In the genomic region with DNA sequence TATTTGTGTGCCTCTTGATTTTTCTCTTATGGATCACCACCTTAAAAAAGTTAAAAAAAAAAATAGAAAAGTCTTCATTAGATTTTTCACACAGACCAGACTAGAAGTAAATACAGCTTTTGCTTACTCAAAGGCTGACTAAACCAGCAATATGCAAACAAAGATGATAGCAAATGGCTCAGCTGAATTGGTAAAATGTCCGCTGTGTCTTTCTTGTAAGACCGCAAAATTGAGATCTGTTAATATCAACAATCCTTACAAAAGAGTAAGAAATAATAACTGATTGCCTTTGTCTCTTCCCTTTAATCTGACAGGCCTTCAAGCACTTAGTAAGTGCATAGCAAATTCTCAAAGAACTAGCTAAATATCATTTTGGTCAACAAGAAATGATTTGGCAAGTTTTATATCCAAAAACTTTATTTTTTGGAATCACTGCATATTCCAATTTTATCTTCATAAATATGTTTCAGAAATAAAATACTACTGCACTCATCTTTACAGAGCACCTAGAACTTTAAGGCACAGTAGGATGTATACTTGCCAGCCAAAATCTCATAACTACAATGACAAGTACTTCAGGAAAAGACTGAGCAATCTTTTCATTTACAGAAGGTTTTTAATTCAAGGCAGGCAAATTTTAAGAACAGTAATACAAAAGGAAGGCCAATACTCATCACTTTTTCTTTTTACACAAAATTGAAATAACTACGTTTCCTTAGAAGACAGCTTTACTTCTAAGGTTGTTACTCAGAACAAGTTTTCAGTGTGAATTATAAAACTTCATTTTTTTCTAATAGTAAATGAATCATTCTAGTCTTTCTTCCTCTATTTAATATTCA, we compare ENCODE assay signal across 8 cellular contexts. TPM values are rescaled to one million over a fixed set of nuclear protein-coding genes. Genes with fewer than 3 reads are reported as not detected.
DNase-seq lines count a peak whose midpoint lies in the region; FAIRE-seq and TF ChIP-seq lines count a peak whose summit lies in the region.

No MANE protein-coding gene starts in this region.

- no CpG with 5 or more reads among the region's 3 CpGs for WGBS in mesendoderm (ENCODE audit: extremely low coverage, insufficient coverage, low lambda C conversion rate)

- H2AK5ac ChIP-seq in mesendoderm (ENCODE audit: low read length) = no peak overlapping the region

- peaks cover 9% of the 10 kb centered on the region for H3K36me3 Mint-ChIP-seq in activated naive CD8-positive, alpha-beta T cell

- H3K27me3 Mint-ChIP-seq in activated naive CD8-positive, alpha-beta T cell = no peaks in the 10 kb centered on the region

- H3K79me2 ChIP-seq in mesendoderm (ENCODE audit: control insufficient read depth, insufficient read depth, low read length) = no peaks in the 10 kb centered on the region

- H3K56ac ChIP-seq in mesendoderm (ENCODE audit: low read length) = no peak overlapping the region

- no peak overlapping the region for H2BK15ac ChIP-seq in mesendoderm (replicated peaks; ENCODE audit: low read depth)

- H2BK120ac ChIP-seq in mesendoderm (ENCODE audit: low read depth, low read length) = no peak overlapping the region

- H4K8ac ChIP-seq in mesendoderm (ENCODE audit: low read depth, low read length) = no peak overlapping the region

- no peaks in the 10 kb centered on the region for H3K36me3 ChIP-seq in mesendoderm (ENCODE audit: control insufficient read depth, insufficient read depth, low read length)

- H3K27me3 ChIP-seq in mesendoderm (ENCODE audit: insufficient read depth, low read length, poor library complexity) = no peaks in the 10 kb centered on the region

- peak overlapping the region; percentile 94 for H3K4me3 Mint-ChIP-seq in activated naive CD8-positive, alpha-beta T cell

- FAIRE-seq in H54 (lab: Jason Lieb, UNC) = no peak

- DNase-seq in AML-193 (lab: John Stamatoyannopoulos, UW) (peak; percentile 27 to 37), HT1080 (ENCODE audit: low read depth) (peak; percentile 23), midbrain (lab: John Stamatoyannopoulos, UW) (peak; percentile 49), NCI-H524 treated with DMSO at 0.1 percent for 48 hours (lab: John Stamatoyannopoulos, UW) (no peak), H54 (ENCODE audit: insufficient read length, low spot score) (no peak), mesendoderm (no peak)
- DNase-seq in effector CD4-positive, alpha-beta T cell = no peak

- H3K9ac ChIP-seq in mesendoderm (ENCODE audit: low read length) = no peak overlapping the region

- no peak overlapping the region for H3K27ac ChIP-seq in mesendoderm (ENCODE audit: low read depth, low read length)

- no peak overlapping the region for H3K18ac ChIP-seq in mesendoderm (ENCODE audit: low read length)

- H3K4me1 ChIP-seq in mesendoderm (ENCODE audit: control insufficient read depth, low read depth, low read length) = peaks cover 2% of the 10 kb centered on the region

- H3K79me1 ChIP-seq in mesendoderm (ENCODE audit: low read length) = no peaks in the 10 kb centered on the region

- no peak overlapping the region for H2BK5ac ChIP-seq in mesendoderm (ENCODE audit: low read length)

- H4K5ac ChIP-seq in mesendoderm (ENCODE audit: low read length) = no peak overlapping the region

- H3K23ac ChIP-seq in mesendoderm (ENCODE audit: low read length) = no peak overlapping the region

- TF ChIP-seq POLR2A in H54 (IDR thresholded peaks at IDR 0.05; ENCODE audit: low read depth, low read length) = no peak

- peak overlapping the region; percentile 97 for H3K27ac Mint-ChIP-seq in activated naive CD8-positive, alpha-beta T cell

- H3K9me3 Mint-ChIP-seq in activated naive CD8-positive, alpha-beta T cell (ENCODE audit: low read depth) = no peaks in the 10 kb centered on the region

- H3K4me1 Mint-ChIP-seq in activated naive CD8-positive, alpha-beta T cell (ENCODE audit: low read depth) = peaks cover 52% of the 10 kb centered on the region

- no peak overlapping the region for H3K4me2 ChIP-seq in mesendoderm (ENCODE audit: low read length)

- H3K4ac ChIP-seq in mesendoderm (ENCODE audit: low read depth, low read length) = no peak overlapping the region

- no peak overlapping the region for H3K4me3 ChIP-seq in mesendoderm (ENCODE audit: low read length)

RNA-seq across cellular contexts. Expression of a gene that starts 1.2 kb away (rescaled TPM):
- 13.4 and 31.1 TPM in 2 replicates for total RNA-seq in HT1080 (2014; rRNA removed; shearing (Covaris generic))
- 18.3 and 24.8 TPM in 2 replicates for polyA plus RNA-seq in HT1080 (2015; cell fraction: cytosol; rRNA removed)
- polyA plus RNA-seq in HT1080 (2015; cell fraction: nucleus; rRNA removed) = 37.8 and 40.7 TPM in 2 replicates
- 13.8 TPM for polyA plus RNA-seq in mesendoderm (2013, experiment 1 of 2)
- 14.7 TPM for polyA plus RNA-seq in mesendoderm (2013, experiment 2 of 2)

RNA-seq across cellular contexts. Expression of a gene that starts 43.3 kb away (rescaled TPM):
- 10.5 and 11.4 TPM in 2 replicates for total RNA-seq in HT1080 (2014; rRNA removed; shearing (Covaris generic))
- 12.3 and 13.1 TPM in 2 replicates for polyA plus RNA-seq in HT1080 (2015; cell fraction: cytosol; rRNA removed)
- 10.1 and 13.1 TPM in 2 replicates for polyA plus RNA-seq in HT1080 (2015; cell fraction: nucleus; rRNA removed)
- polyA plus RNA-seq in mesendoderm (2013, experiment 1 of 2) = 22.1 TPM
- polyA plus RNA-seq in mesendoderm (2013, experiment 2 of 2) = 23.0 TPM

Comparison
In these comparisons a context has a peak if more than half of its experiments do, and no peak if none do; other contexts are left out.
1. DNase-seq: peak in AML-193 (2 of 2), HT1080 (single experiment) and midbrain (single experiment); none in NCI-H524 treated with DMSO at 0.1 percent for 48 hours (single experiment), effector CD4-positive, alpha-beta T cell (single experiment), H54 (single experiment) and mesendoderm (single experiment).